ENCODE assay signal across 8 cellular contexts in the genomic region with DNA sequence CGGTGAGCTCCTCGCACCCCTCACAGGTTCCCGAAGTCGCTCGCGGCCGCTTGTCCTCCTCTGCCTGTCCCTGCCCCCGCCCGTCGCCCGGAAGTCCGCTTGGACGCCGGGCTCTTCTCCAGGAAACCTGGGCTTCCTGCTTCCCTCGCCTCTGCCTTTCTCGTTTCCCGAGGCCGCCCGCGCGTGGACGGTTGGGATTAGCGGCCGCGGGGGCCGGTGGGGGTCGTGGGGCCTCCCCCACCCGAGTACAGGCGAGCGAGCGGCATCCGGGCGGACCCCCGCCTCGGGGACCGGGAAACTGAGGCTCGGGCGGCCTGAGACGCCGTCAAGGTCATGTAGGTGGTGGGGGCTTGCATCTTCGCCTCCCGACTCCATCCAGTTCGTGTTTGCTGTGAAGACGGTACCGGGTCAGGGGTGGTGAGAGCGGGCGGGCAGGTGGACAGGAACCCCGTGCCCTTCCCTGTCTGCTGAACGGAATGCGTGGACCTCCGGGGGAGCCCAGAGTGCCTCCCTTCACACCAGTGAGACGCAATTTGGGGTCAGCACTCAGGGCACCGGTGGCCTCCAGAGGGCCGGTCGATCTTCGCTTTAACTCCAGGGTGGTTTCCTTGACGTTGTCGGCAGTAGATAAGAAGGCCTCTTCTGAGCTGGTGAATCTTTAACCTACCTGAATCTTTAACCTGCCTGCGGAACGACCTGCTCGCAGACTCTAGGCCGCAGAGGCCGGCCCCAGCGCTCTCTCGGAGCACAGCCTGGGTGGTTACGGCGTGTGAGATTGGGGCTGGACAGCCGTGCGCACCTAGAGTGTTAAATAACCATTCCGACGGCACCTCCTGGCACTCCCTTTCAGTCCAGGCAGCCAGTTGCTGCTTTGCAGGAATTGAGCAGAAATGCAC. TPM values are rescaled to one million over a fixed set of nuclear protein-coding genes. Genes with fewer than 3 reads are reported as not detected.
DNase-seq lines count a peak whose midpoint lies in the region; ATAC-seq and TF ChIP-seq lines count a peak whose summit lies in the region.

No MANE protein-coding gene starts in this region.

- H3K4me1 ChIP-seq in ovary (ENCODE audit: insufficient read depth), result peaks cover 28% of the 10 kb centered on the region

- peak overlapping the region; percentile 90 for H3K4me3 Mint-ChIP-seq in activated T-helper 17 cell treated with anti-CD3 and anti-CD28 coated beads, Interleukin-2, amount 50 U/mL, for 72 hours

- H3K36me3 Mint-ChIP-seq in activated T-helper 17 cell treated with anti-CD3 and anti-CD28 coated beads, Interleukin-2, amount 50 U/mL, for 72 hours (ENCODE audit: low read depth), result peaks cover 54% of the 10 kb centered on the region

- intact Hi-C loops in ovary (cut with DNase I), result loop anchor here in 1 of 4 donors (1.0 kb wide), 1 partner anchor 20 kb away; the partner anchor contains the start of gene C1orf35

- TF ChIP-seq EP300 in ovary (IDR thresholded peaks at IDR 0.05), result no peak

- ATAC-seq in activated T-helper 17 cell treated with anti-CD3 and anti-CD28 coated beads, Interleukin-2, amount 50 U/mL, for 72 hours (replicated peaks), result no peak

- WGBS in ovary, 3 donors, result 0% methylated on average over 44 to 71 of the region's 71 CpGs

- no peak for TF ChIP-seq POLR2A in ovary (IDR thresholded peaks at IDR 0.05)

- peak overlapping the region; percentile 97 to 99 for H3K27ac ChIP-seq in ovary

- H3K9me3 Mint-ChIP-seq in activated T-helper 17 cell treated with anti-CD3 and anti-CD28 coated beads, Interleukin-2, amount 50 U/mL, for 72 hours, result no peaks in the 10 kb centered on the region

- H3K27ac Mint-ChIP-seq in activated T-helper 17 cell treated with anti-CD3 and anti-CD28 coated beads, Interleukin-2, amount 50 U/mL, for 72 hours, result peak overlapping the region; percentile 96

- no peak for TF ChIP-seq CTCF in fibroblast of villous mesenchyme (IDR thresholded peaks at IDR 0.05; ENCODE audit: insufficient read depth, low read depth, low read length)
- no peak for TF ChIP-seq CTCF in ovary (IDR thresholded peaks at IDR 0.05)

- H3K36me3 ChIP-seq in ovary, result no peaks in the 10 kb centered on the region

- H3K4me1 Mint-ChIP-seq in activated T-helper 17 cell treated with anti-CD3 and anti-CD28 coated beads, Interleukin-2, amount 50 U/mL, for 72 hours, result peaks cover 35% of the 10 kb centered on the region

- no peaks in the 10 kb centered on the region for H3K27me3 ChIP-seq in ovary

- no peaks in the 10 kb centered on the region for H3K9me3 ChIP-seq in ovary

- H3K4me3 ChIP-seq in fibroblast of villous mesenchyme (ENCODE audit: low read depth, low read length), result peak overlapping the region; percentile 99
- H3K4me3 ChIP-seq in ovary, result peak overlapping the region; percentile 99

- no peaks in the 10 kb centered on the region for H3K27me3 Mint-ChIP-seq in activated T-helper 17 cell treated with anti-CD3 and anti-CD28 coated beads, Interleukin-2, amount 50 U/mL, for 72 hours

- peak; percentile 51 for DNase-seq in activated CD4-positive, alpha-beta T cell treated with anti-CD3 and anti-CD28 coated beads for 48 hours
- no peak for DNase-seq in activated CD4-positive, alpha-beta T cell treated with anti-CD3 and anti-CD28 coated beads, Interleukin-2, amount 50 U/mL, for 4 hours
- peak; percentile 58 for DNase-seq in HK-2 (ENCODE audit: unreplicated experiment)
- peak; percentile 47 for DNase-seq in fibroblast of villous mesenchyme (ENCODE audit: low read depth)
- peak; percentile 61 to 78 (median 74) for DNase-seq in ovary
- DNase-seq in RPMI8226, result no peak
- DNase-seq in 8988T, result no peak

RNA-seq across cellular contexts. Expression of gene ARF1, which starts 0.7 kb away (rescaled TPM):
- 100 to 1,000 TPM; 288 to 364 TPM for total RNA-seq in activated T-helper 17 cell treated with anti-CD3 and anti-CD28 coated beads, Interleukin-2, amount 50 U/mL, for 72 hours
- 262 and 339 TPM in 2 replicates for total RNA-seq in fibroblast of villous mesenchyme
- 100 to 1,000 TPM; 209 to 345 (median 285) TPM for total RNA-seq in ovary
- 100 to 1,000 TPM; 179 to 307 TPM for polyA plus RNA-seq in ovary

RNA-seq across cellular contexts. Expression of gene C1orf35, which starts 19.9 kb away (rescaled TPM):
- total RNA-seq in activated T-helper 17 cell treated with anti-CD3 and anti-CD28 coated beads, Interleukin-2, amount 50 U/mL, for 72 hours, result 10 to 100 TPM; 18.3 TPM
- total RNA-seq in fibroblast of villous mesenchyme (5.6 and 5.8 TPM in 2 replicates), ovary (10 to 100 TPM; 16.0 to 24.7 (median 21.0) TPM)
- 10 to 100 TPM in 1 of 2 donors, 1 to 10 TPM in 1; 2.8 to 29.3 TPM for polyA plus RNA-seq in ovary

RNA-seq across cellular contexts. Expression of gene MRPL55, which starts 25.9 kb away (rescaled TPM):
- total RNA-seq in activated T-helper 17 cell treated with anti-CD3 and anti-CD28 coated beads, Interleukin-2, amount 50 U/mL, for 72 hours, result 10 to 100 TPM; 42.3 to 48.6 TPM
- total RNA-seq in fibroblast of villous mesenchyme (39.3 and 48.0 TPM in 2 replicates), ovary (10 to 100 TPM; 36.4 to 98.5 (median 43.3) TPM)
- polyA plus RNA-seq in ovary, result 10 to 100 TPM; 14.6 to 87.5 TPM

RNA-seq across cellular contexts. Expression of gene GUK1, which starts 56.9 kb away (rescaled TPM):
- 100 to 1,000 TPM; 284 to 285 TPM for total RNA-seq in activated T-helper 17 cell treated with anti-CD3 and anti-CD28 coated beads, Interleukin-2, amount 50 U/mL, for 72 hours
- total RNA-seq in fibroblast of villous mesenchyme, result 367 and 380 TPM in 2 replicates
- total RNA-seq in ovary, result 100 to 1,000 TPM; 129 to 256 (median 171) TPM
- polyA plus RNA-seq in ovary, result 100 to 1,000 TPM in 1 of 2 donors, 10 to 100 TPM in 1; 17.7 to 228 TPM

Comparison
In these comparisons a context has a peak if more than half of its experiments do, and no peak if none do; other contexts are left out.
1. DNase-seq: peak in activated CD4-positive, alpha-beta T cell treated with anti-CD3 and anti-CD28 coated beads for 48 hours (single experiment), HK-2 (single experiment), fibroblast of villous mesenchyme (single experiment) and ovary (5 of 5); none in activated CD4-positive, alpha-beta T cell treated with anti-CD3 and anti-CD28 coated beads, Interleukin-2, amount 50 U/mL, for 4 hours (0 of 2), RPMI8226 (single experiment) and 8988T (single experiment).